Comparison of ENCODE assay signal across 1 cellular context in the genomic region with DNA sequence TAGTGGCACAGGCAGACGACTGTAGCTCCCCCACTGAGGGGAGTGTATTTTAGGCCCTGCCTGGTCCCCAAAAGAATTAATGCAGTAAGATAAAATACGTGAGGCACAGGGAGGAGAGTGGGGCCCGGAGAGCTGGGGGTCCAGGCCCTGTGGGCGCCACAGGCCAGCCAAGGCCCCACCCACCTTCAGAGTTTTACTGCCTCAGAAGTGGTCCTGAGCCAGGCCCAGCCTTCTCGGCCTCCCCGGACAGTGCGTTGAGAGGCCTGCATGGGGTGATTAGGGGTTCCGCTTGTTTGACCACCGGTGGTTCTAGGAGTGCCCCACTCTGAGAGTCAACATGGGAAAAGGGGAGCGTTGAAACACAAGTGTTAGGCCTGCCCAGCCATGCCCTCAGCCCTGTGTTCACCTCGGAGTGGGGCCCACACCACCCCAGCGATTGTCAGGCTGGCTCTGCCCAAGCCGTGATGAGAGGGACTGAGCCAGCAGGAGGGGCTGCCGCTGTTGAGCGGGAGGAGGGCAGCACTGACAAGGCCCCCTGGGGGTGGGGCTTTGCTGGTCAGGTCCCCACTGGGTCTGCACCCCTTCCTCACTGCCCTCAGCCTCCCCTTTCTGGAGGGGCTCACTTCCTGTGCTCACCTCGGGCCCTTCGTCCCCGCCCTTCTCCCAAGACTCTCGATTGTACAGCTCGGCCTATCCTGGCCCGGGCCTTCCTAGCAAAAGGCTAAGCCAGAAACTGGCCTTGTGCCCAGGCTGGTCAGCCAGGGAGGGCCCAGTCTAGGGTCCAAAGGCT.
TF ChIP-seq lines count a peak whose summit lies in the region.

No MANE protein-coding gene starts in this region.

TF ChIP-seq in WTC11, 78 proteins besides CTCF, POLR2A, EP300 and RAD21 (continued from another document):
- TF ChIP-seq, protein P1, sequence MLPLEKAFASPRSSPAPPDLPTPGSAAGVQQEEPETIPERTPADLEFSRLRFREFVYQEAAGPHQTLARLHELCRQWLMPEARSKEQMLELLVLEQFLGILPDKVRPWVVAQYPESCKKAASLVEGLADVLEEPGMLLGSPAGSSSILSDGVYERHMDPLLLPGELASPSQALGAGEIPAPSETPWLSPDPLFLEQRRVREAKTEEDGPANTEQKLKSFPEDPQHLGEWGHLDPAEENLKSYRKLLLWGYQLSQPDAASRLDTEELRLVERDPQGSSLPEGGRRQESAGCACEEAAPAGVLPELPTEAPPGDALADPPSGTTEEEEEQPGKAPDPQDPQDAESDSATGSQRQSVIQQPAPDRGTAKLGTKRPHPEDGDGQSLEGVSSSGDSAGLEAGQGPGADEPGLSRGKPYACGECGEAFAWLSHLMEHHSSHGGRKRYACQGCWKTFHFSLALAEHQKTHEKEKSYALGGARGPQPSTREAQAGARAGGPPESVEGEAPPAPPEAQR (CRISPR knock-in tag; IDR thresholded peaks at IDR 0.05): no peak
- TF ChIP-seq RORB (CRISPR knock-in tag; IDR thresholded peaks at IDR 0.05) (no peak), TCF7 (CRISPR knock-in tag; IDR thresholded peaks at IDR 0.05; ENCODE audit: low read depth) (no peak), NR3C1 (CRISPR knock-in tag; conservative IDR thresholded peaks at IDR 0.05; ENCODE audit: low read depth) (no peak), KAT7 (CRISPR knock-in tag; IDR thresholded peaks at IDR 0.05; ENCODE audit: borderline replicate concordance) (no peak), ZNF138 (CRISPR knock-in tag; conservative IDR thresholded peaks at IDR 0.05) (no peak), TEAD4 (CRISPR knock-in tag; IDR thresholded peaks at IDR 0.05) (no peak), CBFB (CRISPR knock-in tag; IDR thresholded peaks at IDR 0.05; ENCODE audit: low read depth) (no peak), ESRRA (CRISPR knock-in tag; IDR thresholded peaks at IDR 0.05; ENCODE audit: borderline replicate concordance) (no peak), CREB1 (CRISPR knock-in tag; IDR thresholded peaks at IDR 0.05) (no peak), FOXP1 (CRISPR knock-in tag; IDR thresholded peaks at IDR 0.05; ENCODE audit: borderline replicate concordance) (no peak; the same call in 1 of the 2 replicates), NFYB (CRISPR knock-in tag; conservative IDR thresholded peaks at IDR 0.05; ENCODE audit: low read depth) (no peak), TEAD1 (CRISPR knock-in tag; IDR thresholded peaks at IDR 0.05) (no peak), MXD4 (CRISPR knock-in tag; IDR thresholded peaks at IDR 0.05; ENCODE audit: borderline replicate concordance) (no peak), GRHL2 (CRISPR knock-in tag; IDR thresholded peaks at IDR 0.05; ENCODE audit: insufficient replicate concordance, severe bottlenecking) (no peak), EMX1 (CRISPR knock-in tag; IDR thresholded peaks at IDR 0.05) (0 out of 2 replicates have a peak, but pooled peaks have one; percentile 2), ZNF416 (CRISPR knock-in tag; IDR thresholded peaks at IDR 0.05) (peak; percentile 44; the same call in 1 of the 2 replicates), SP1 (CRISPR knock-in tag; conservative IDR thresholded peaks at IDR 0.05) (0 out of 2 replicates have a peak, but pooled peaks have one; percentile 21), ZBTB21 (CRISPR knock-in tag; IDR thresholded peaks at IDR 0.05; ENCODE audit: borderline replicate concordance) (no peak)
- TF ChIP-seq, protein P2, sequence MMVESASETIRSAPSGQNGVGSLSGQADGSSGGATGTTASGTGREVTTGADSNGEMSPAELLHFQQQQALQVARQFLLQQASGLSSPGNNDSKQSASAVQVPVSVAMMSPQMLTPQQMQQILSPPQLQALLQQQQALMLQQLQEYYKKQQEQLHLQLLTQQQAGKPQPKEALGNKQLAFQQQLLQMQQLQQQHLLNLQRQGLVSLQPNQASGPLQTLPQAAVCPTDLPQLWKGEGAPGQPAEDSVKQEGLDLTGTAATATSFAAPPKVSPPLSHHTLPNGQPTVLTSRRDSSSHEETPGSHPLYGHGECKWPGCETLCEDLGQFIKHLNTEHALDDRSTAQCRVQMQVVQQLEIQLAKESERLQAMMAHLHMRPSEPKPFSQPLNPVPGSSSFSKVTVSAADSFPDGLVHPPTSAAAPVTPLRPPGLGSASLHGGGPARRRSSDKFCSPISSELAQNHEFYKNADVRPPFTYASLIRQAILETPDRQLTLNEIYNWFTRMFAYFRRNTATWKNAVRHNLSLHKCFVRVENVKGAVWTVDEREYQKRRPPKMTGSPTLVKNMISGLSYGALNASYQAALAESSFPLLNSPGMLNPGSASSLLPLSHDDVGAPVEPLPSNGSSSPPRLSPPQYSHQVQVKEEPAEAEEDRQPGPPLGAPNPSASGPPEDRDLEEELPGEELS (CRISPR knock-in tag; IDR thresholded peaks at IDR 0.05): no peak
- TF ChIP-seq, protein P3, sequence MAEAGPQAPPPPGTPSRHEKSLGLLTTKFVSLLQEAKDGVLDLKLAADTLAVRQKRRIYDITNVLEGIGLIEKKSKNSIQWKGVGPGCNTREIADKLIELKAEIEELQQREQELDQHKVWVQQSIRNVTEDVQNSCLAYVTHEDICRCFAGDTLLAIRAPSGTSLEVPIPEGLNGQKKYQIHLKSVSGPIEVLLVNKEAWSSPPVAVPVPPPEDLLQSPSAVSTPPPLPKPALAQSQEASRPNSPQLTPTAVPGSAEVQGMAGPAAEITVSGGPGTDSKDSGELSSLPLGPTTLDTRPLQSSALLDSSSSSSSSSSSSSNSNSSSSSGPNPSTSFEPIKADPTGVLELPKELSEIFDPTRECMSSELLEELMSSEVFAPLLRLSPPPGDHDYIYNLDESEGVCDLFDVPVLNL (CRISPR knock-in tag; IDR thresholded peaks at IDR 0.05; ENCODE audit: borderline replicate concordance, low read depth): no peak
- TF ChIP-seq, protein P4, sequence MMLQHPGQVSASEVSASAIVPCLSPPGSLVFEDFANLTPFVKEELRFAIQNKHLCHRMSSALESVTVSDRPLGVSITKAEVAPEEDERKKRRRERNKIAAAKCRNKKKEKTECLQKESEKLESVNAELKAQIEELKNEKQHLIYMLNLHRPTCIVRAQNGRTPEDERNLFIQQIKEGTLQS (CRISPR knock-in tag; conservative IDR thresholded peaks at IDR 0.05): no peak; the same call in 1 of the 2 replicates
- TF ChIP-seq, protein P5, sequence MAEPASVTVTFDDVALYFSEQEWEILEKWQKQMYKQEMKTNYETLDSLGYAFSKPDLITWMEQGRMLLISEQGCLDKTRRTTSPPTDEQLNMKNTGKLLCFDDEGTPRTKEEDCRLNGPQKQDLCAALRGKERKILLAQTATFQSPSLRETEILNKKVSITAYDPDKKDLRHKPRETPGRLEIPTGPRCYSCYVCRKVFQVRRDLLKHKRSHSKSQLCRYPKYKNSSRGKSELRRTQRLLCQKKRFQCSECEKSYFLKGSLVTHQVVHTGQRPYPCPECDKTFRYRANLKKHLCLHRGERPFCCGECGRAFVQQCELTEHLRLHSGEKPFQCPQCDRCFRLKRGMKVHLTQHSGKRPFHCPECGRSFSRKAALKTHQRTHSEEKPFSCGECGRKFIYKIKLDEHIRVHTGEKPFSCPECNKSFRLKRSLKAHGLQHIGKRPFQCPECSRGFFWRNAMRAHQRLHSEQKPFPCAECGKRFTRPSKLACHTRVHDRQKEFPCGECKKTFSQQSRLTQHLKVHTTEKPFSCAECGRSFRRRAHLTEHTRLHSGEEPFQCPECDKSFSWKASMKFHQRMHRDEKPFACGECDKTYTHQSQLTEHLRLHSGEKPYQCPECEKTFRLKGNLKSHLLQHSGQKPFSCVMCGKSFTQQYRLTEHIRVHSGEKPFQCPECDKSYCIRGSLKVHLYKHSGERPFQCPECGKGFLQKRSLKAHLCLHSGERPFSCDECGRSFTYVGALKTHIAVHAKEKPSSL (CRISPR knock-in tag; conservative IDR thresholded peaks at IDR 0.05): no peak
